ENCODE assay signal across 8 cellular contexts in genomic region chr3:49093853-49094767, GRCh38. TPM values are rescaled to one million over a fixed set of nuclear protein-coding genes. Genes with fewer than 3 reads are reported as not detected.
DNase-seq lines count a peak whose midpoint lies in the region; ATAC-seq, FAIRE-seq and TF ChIP-seq lines count a peak whose summit lies in the region.

Gene QRICH1, minus strand, starts transcription at chr3:49094071. Its CDS starts 17,054 bp downstream, at chr3:49077017.

- H3K9me3 Mint-ChIP-seq in type B pancreatic cell, result no peaks in the 10 kb centered on the region

- H3K27me3 ChIP-seq in adipocyte (replicated peaks; ENCODE audit: control insufficient read depth, insufficient read depth, low read length) (no peaks in the 10 kb centered on the region), cardiac muscle cell (no peaks in the 10 kb centered on the region)

- H3K4me3 Mint-ChIP-seq in type B pancreatic cell, result peak within 1 kb of the TSS; percentile 95

- TF ChIP-seq CTCF in cardiac muscle cell (IDR thresholded peaks at IDR 0.05; ENCODE audit: low read depth, low read length), result peak; percentile 73
- peak; percentile 69 for TF ChIP-seq CTCF in type B pancreatic cell (conservative IDR thresholded peaks at IDR 0.05)

- peak within 1 kb of the TSS; percentile 98 for H3K27ac Mint-ChIP-seq in type B pancreatic cell

- H3K9ac ChIP-seq in adipocyte (ENCODE audit: low read length), result peak within 1 kb of the TSS; percentile 98

- peaks cover 3% of the 10 kb centered on the region for H3K36me3 Mint-ChIP-seq in type B pancreatic cell

- H3K9me3 ChIP-seq in adipocyte (ENCODE audit: control insufficient read depth, low read length) (no peaks in the 10 kb centered on the region), cardiac muscle cell (ENCODE audit: low read depth) (no peaks in the 10 kb centered on the region)

- H3K36me3 ChIP-seq in adipocyte (ENCODE audit: control insufficient read depth, insufficient read depth, low read length, severe bottlenecking) (peaks cover 32% of the 10 kb centered on the region), cardiac muscle cell (peaks cover 21% of the 10 kb centered on the region)

- H3K4me1 ChIP-seq in adipocyte (ENCODE audit: control insufficient read depth, insufficient read depth, low read length), result peaks cover 35% of the 10 kb centered on the region
- H3K4me1 ChIP-seq in cardiac muscle cell (ENCODE audit: low read depth), result peaks cover 8% of the 10 kb centered on the region

- peak; percentile 75 for TF ChIP-seq POLR2A in GM12891 (IDR thresholded peaks at IDR 0.05; ENCODE audit: low read depth, low read length)

- H3K27me3 Mint-ChIP-seq in type B pancreatic cell, result no peaks in the 10 kb centered on the region

- H3K4me3 ChIP-seq in adipocyte (ENCODE audit: low read length) (peak within 1 kb of the TSS; percentile 99), cardiac muscle cell (peak within 1 kb of the TSS; percentile 86)

- peaks cover 18% of the 10 kb centered on the region for H3K4me1 Mint-ChIP-seq in type B pancreatic cell (ENCODE audit: unreplicated experiment)

- ATAC-seq in HG02840 (IDR thresholded peaks at IDR 0.05; ENCODE audit: low FRiP score, unreplicated experiment), result peak; percentile 79

- peak within 1 kb of the TSS; percentile 99 for H3K27ac ChIP-seq in cardiac muscle cell

- DNase-seq in GM12891 (ENCODE audit: insufficient read length, low spot score), result peak; percentile 87
- peak; percentile 90 for DNase-seq in NCI-H1436 (lab: John Stamatoyannopoulos, UW)
- DNase-seq in T follicular helper cell (ENCODE audit: low read depth), result peak; percentile 95
- DNase-seq in adipocyte (ENCODE audit: low read depth), result peak; percentile 99
- peak; percentile 98 to 99 for DNase-seq in cardiac muscle cell (ENCODE audit: low read depth in 1 of 2, low spot score in 1 of 2)
- peak; percentile 98 for DNase-seq in pons (ENCODE audit: low spot score)
- DNase-seq in type B pancreatic cell (ENCODE audit: extremely low spot score, unreplicated experiment), result peak; percentile 97

- FAIRE-seq in GM12891 (lab: Jason Lieb, UNC), result no peak

TF ChIP-seq in GM12891, 5 proteins besides CTCF, POLR2A, EP300 and RAD21:
- TF ChIP-seq POLR2AphosphoS5 (IDR thresholded peaks at IDR 0.05; ENCODE audit: low read depth, low read length), result peak; percentile 42; the same call in 1 of the 2 replicates
- TF ChIP-seq SPI1 (IDR thresholded peaks at IDR 0.05; ENCODE audit: low read depth, low read length), result no peak
- peak; percentile 44 for TF ChIP-seq POU2F2 (IDR thresholded peaks at IDR 0.05; ENCODE audit: low read depth, low read length)
- no peak for TF ChIP-seq PAX5 (IDR thresholded peaks at IDR 0.05; ENCODE audit: insufficient read depth, low read length, severe bottlenecking)
- TF ChIP-seq TAF1 (IDR thresholded peaks at IDR 0.05; ENCODE audit: low read depth, low read length), result peak; percentile 96

RNA-seq across cellular contexts. Expression of gene QRICH1, which starts in this region (rescaled TPM):
- polyA plus RNA-seq in GM12891 (2012; ENCODE audit: low read depth, missing spikeins), result 36.7 TPM
- 94.4 and 116 TPM in 2 replicates for total RNA-seq in cardiac muscle cell
- polyA plus RNA-seq in cardiac muscle cell, result 42.0 and 44.3 TPM in 2 replicates
- total RNA-seq in type B pancreatic cell (ENCODE audit: low replicate concordance), result 115 and 123 TPM in 2 replicates

Comparison
In these comparisons a context has a peak if more than half of its experiments do, and no peak if none do; other contexts are left out.
1. Peak in every context shown above with its lines: DNase-seq, ATAC-seq, H3K4me3 ChIP-seq and H3K27ac ChIP-seq.